9 cellular contexts compared by ENCODE assay signal in the genomic region with DNA sequence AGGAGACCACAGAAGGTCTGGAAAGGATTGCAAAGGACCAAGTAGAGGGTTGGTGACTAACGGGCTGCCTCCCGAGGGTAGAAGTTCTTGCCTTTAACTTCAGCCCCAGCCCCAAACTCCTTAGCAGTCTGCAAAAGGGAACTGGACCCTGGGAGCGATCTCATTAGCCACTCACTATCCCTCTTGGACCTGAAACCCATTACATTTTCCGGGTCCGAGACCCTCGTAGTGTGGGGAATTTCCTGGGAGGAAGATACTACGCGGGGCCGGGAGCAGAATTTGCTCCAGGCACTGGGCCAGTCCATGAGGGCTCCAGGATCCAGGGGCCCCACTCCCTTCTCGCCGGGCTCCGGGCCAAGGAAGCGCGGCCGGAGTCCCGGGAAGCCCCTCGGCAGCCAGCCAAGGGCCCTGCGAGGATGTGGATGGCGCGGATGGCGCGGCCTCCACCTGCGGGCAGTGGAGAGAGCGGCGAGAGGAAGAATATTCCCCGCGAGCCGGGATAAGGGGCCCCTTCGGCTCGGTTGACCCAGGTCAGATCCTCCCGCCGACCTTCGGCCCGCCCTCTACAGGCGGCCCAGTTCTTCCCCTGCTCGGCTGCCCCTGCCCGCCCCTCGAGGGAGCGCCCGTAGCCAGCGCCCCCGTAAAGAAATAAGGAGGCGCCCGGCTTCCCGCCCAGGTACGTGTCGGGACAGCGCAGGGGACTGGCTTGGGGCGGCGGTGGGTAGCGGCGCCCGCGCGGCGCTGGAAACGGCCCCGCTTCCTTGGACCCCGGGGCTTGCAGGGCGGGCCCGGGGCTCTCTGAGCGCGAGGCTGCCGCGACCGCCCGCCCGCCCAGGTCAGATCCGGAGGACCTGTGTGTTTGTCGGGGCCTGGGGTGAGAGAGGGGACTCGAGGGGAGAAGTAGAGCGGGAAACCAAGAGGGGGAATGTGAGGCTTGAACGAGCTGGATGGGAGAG. TPM values are rescaled to one million over a fixed set of nuclear protein-coding genes. Genes with fewer than 3 reads are reported as not detected.
DNase-seq lines count a peak whose midpoint lies in the region; ATAC-seq, FAIRE-seq and TF ChIP-seq lines count a peak whose summit lies in the region.
"Had no signal": no experiment of that assay in that cellular context is flagged by ENCODE, and none has a peak within 500 bp of the region (broad histone marks: within the 10 kb centered on the region; RNA-seq: fewer than 3 reads in every experiment).

A gene with protein sequence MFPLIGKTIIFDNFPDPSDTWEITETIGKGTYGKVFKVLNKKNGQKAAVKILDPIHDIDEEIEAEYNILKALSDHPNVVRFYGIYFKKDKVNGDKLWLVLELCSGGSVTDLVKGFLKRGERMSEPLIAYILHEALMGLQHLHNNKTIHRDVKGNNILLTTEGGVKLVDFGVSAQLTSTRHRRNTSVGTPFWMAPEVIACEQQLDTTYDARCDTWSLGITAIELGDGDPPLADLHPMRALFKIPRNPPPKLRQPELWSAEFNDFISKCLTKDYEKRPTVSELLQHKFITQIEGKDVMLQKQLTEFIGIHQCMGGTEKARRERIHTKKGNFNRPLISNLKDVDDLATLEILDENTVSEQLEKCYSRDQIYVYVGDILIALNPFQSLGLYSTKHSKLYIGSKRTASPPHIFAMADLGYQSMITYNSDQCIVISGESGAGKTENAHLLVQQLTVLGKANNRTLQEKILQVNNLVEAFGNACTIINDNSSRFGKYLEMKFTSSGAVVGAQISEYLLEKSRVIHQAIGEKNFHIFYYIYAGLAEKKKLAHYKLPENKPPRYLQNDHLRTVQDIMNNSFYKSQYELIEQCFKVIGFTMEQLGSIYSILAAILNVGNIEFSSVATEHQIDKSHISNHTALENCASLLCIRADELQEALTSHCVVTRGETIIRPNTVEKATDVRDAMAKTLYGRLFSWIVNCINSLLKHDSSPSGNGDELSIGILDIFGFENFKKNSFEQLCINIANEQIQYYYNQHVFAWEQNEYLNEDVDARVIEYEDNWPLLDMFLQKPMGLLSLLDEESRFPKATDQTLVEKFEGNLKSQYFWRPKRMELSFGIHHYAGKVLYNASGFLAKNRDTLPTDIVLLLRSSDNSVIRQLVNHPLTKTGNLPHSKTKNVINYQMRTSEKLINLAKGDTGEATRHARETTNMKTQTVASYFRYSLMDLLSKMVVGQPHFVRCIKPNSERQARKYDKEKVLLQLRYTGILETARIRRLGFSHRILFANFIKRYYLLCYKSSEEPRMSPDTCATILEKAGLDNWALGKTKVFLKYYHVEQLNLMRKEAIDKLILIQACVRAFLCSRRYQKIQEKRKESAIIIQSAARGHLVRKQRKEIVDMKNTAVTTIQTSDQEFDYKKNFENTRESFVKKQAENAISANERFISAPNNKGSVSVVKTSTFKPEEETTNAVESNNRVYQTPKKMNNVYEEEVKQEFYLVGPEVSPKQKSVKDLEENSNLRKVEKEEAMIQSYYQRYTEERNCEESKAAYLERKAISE (N-terminal part only) (plus strand): TSS at position 577 of the 956 bp plus-strand sequence. CDS start 17,882 bp downstream, outside the sequence.

- peak; percentile 18 for TF ChIP-seq CTCF in kidney epithelial cell (IDR thresholded peaks at IDR 0.05; ENCODE audit: insufficient read depth, low read length, poor library complexity, severe bottlenecking)
- no peak for TF ChIP-seq CTCF in stomach (IDR thresholded peaks at IDR 0.05)

- peaks cover 0 to 16% (median 15%) of the 10 kb centered on the region in 4 donors for H3K4me1 ChIP-seq in stomach
- no peaks in the 10 kb centered on the region for H3K4me1 ChIP-seq in CD8-positive, alpha-beta memory T cell (ENCODE audit: insufficient read depth, low read length)

- peak within 1 kb of the TSS; percentile 85 to 94 for H3K4me3 Mint-ChIP-seq in activated T-cell treated with anti-CD3 and anti-CD28 coated beads, Interleukin-2, amount 50 U/mL, for 72 hours
- peak within 1 kb of the TSS in 2 of 7 donors; percentile 48 to 54 for H3K4me3 Mint-ChIP-seq in CD8-positive, alpha-beta memory T cell

- H3K36me3 ChIP-seq in kidney epithelial cell (ENCODE audit: control insufficient read depth, insufficient read depth, low read length) = no peaks in the 10 kb centered on the region
- no peaks in the 10 kb centered on the region for H3K36me3 ChIP-seq in stomach
- H3K36me3 ChIP-seq in CD8-positive, alpha-beta memory T cell (ENCODE audit: insufficient read depth, low read length) = no peaks in the 10 kb centered on the region

- peaks cover 0 to 5% (median 0%) of the 10 kb centered on the region in 4 donors for H3K9me3 ChIP-seq in stomach
- no peaks in the 10 kb centered on the region for H3K9me3 ChIP-seq in CD8-positive, alpha-beta memory T cell (ENCODE audit: low read length)

- no peak for TF ChIP-seq EP300 in stomach (IDR thresholded peaks at IDR 0.05)

- no peak within 1 kb of the TSS for H3K27ac Mint-ChIP-seq in activated T-cell treated with anti-CD3 and anti-CD28 coated beads, Interleukin-2, amount 50 U/mL, for 72 hours
- no peak within 1 kb of the TSS for H3K27ac Mint-ChIP-seq in CD8-positive, alpha-beta memory T cell

- FAIRE-seq in RCC 7860 (lab: Jason Lieb, UNC) = no peak

- POLR2A ChIA-PET in CD8-positive, alpha-beta memory T cell (lab: Charles Lee) = no interaction called here

- H3K4me3 ChIP-seq in kidney epithelial cell (ENCODE audit: low read depth, low read length) (peak within 1 kb of the TSS; percentile 52), stomach (peak within 1 kb of the TSS; percentile 30 to 44 (median 44))
- H3K4me3 ChIP-seq in CD8-positive, alpha-beta memory T cell (ENCODE audit: low read length) = no peak within 1 kb of the TSS

- 8 to 19% (median 10%) methylated on average over 18 to 73 of the region's 73 CpGs for WGBS in stomach, 5 donors

- DNase-seq in NCI-H2227 (lab: John Stamatoyannopoulos, UW; ENCODE audit: unreplicated experiment) (peak; percentile 75), NCI-H2227 treated with DMSO at 0.1 percent for 48 hours (lab: John Stamatoyannopoulos, UW) (no peak), kidney epithelial cell (ENCODE audit: low read depth) (no peak), stomach (no peak), RCC 7860 (ENCODE audit: low spot score) (no peak)
- DNase-seq in activated T-cell treated with anti-CD3 and anti-CD28 coated beads, Interleukin-2, amount 50 U/mL, for 72 hours = peak in 1 of 2 donors; percentile 2
- DNase-seq in CD8-positive, alpha-beta memory T cell = no peak
- DNase-seq: amygdala had no signal

- H3K36me3 Mint-ChIP-seq in activated T-cell treated with anti-CD3 and anti-CD28 coated beads, Interleukin-2, amount 50 U/mL, for 72 hours (ENCODE audit: insufficient read depth in 2 of 2) = peaks cover 0 to 3% of the 10 kb centered on the region in 2 donors
- H3K36me3 Mint-ChIP-seq in CD8-positive, alpha-beta memory T cell = no peaks in the 10 kb centered on the region

- no peak within 1 kb of the TSS for H3K27ac ChIP-seq in stomach
- H3K27ac ChIP-seq in CD8-positive, alpha-beta memory T cell (ENCODE audit: low read depth, low read length) = no peak within 1 kb of the TSS

- H3K27me3 Mint-ChIP-seq in activated T-cell treated with anti-CD3 and anti-CD28 coated beads, Interleukin-2, amount 50 U/mL, for 72 hours (ENCODE audit: low read depth) = peaks cover 45% of the 10 kb centered on the region
- H3K27me3 Mint-ChIP-seq in CD8-positive, alpha-beta memory T cell = peaks cover 31 to 37% of the 10 kb centered on the region in 2 donors

- ATAC-seq in activated T-cell treated with anti-CD3 and anti-CD28 coated beads, Interleukin-2, amount 50 U/mL, for 72 hours (replicated peaks in 1 of 2) = peak; percentile 21 to 58
- ATAC-seq in HG03432 (IDR thresholded peaks at IDR 0.05; ENCODE audit: unreplicated experiment) = no peak

- H3K4me1 Mint-ChIP-seq in activated T-cell treated with anti-CD3 and anti-CD28 coated beads, Interleukin-2, amount 50 U/mL, for 72 hours (ENCODE audit: low read depth) = peaks cover 6% of the 10 kb centered on the region
- H3K4me1 Mint-ChIP-seq in CD8-positive, alpha-beta memory T cell = peaks cover 4 to 10% (median 4%) of the 10 kb centered on the region in 3 donors

- no peak for TF ChIP-seq POLR2A in stomach (IDR thresholded peaks at IDR 0.05)

- intact Hi-C loops in stomach (cut with DNase I; ENCODE audit: low total_unique reads) = no loop called here

- H3K27me3 ChIP-seq in kidney epithelial cell (ENCODE audit: control insufficient read depth, insufficient read depth, low read length) (peaks cover 6% of the 10 kb centered on the region), stomach (peaks cover 6 to 48% (median 24%) of the 10 kb centered on the region in 3 donors)
- peaks cover 5% of the 10 kb centered on the region for H3K27me3 ChIP-seq in CD8-positive, alpha-beta memory T cell (ENCODE audit: insufficient read depth, low read length, poor library complexity, severe bottlenecking)

- H3K9me3 Mint-ChIP-seq in activated T-cell treated with anti-CD3 and anti-CD28 coated beads, Interleukin-2, amount 50 U/mL, for 72 hours = no peaks in the 10 kb centered on the region
- peaks cover 0 to 5% (median 5%) of the 10 kb centered on the region in 5 donors for H3K9me3 Mint-ChIP-seq in CD8-positive, alpha-beta memory T cell

- CTCF ChIA-PET in CD8-positive, alpha-beta memory T cell (lab: Charles Lee) = no interaction called here

RNA-seq across cellular contexts. Expression of the gene that starts here (rescaled TPM):
- not detected for total RNA-seq in activated T-cell treated with anti-CD3 and anti-CD28 coated beads, Interleukin-2, amount 50 U/mL, for 72 hours
- 0.34 and 2.3 TPM in 2 replicates for total RNA-seq in kidney epithelial cell
- 10 to 100 TPM in 1 of 5 donors, 1 to 10 TPM in 2, under 1 TPM in 1, not detected in 1; 0.45 to 29.8 (median 3.4) TPM for total RNA-seq in stomach
- under 1 TPM in 2 of 3 donors, not detected in 1; 0.55 to 0.81 TPM for polyA plus RNA-seq in stomach
- not detected for total RNA-seq in CD8-positive, alpha-beta memory T cell
- polyA plus RNA-seq in CD8-positive, alpha-beta memory T cell = not detected

Comparison
In these comparisons a context has a peak if more than half of its experiments do, and no peak if none do; other contexts are left out.
1. Peak in ATAC-seq in activated T-cell treated with anti-CD3 and anti-CD28 coated beads, Interleukin-2, amount 50 U/mL, for 72 hours; RNA of the gene not detected or under 1 TPM.